In genomic region chr3:149831321-149831720, GRCh38 we compare ENCODE assay signal across 35 cellular contexts. TPM values are rescaled to one million over a fixed set of nuclear protein-coding genes. Genes with fewer than 3 reads are reported as not detected.
"Had no signal": no experiment of that assay in that cellular context is flagged by ENCODE, and none has a peak within 500 bp of the region (broad histone marks: within the 10 kb centered on the region; RNA-seq: fewer than 3 reads in every experiment).

No MANE protein-coding gene starts in this region.

- H3K4me3 ChIP-seq: adrenal gland, body of pancreas, breast epithelium had no signal

- H3K36me3 ChIP-seq: adrenal gland, brain microvascular endothelial cell, breast epithelium had no signal

- H3K27me3 ChIP-seq: adrenal gland, body of pancreas, brain microvascular endothelial cell, breast epithelium had no signal

- DNase-seq: activated B cell treated with CpG ODN at 0.5 μM for 24 hours; activated CD4-positive, alpha-beta T cell treated with anti-CD3 and anti-CD28 coated beads for 4 hours; activated CD4-positive, alpha-beta T cell treated with anti-CD3 and anti-CD28 coated beads, Interleukin-2, amount 10 ng/mL, durations not matched to agents 24 days and 14 days; activated CD4-positive, alpha-beta T cell treated with anti-CD3 and anti-CD28 coated beads, Interleukin-2, amount 50 U/mL, for 1 hour; activated CD4-positive, alpha-beta T cell treated with anti-CD3 and anti-CD28 coated beads, Interleukin-2, amount 50 U/mL, for 4 hours; activated CD4-positive, CD25-positive, alpha-beta regulatory T cell treated with anti-CD3 and anti-CD28 coated beads, Interleukin-2, amount 50 U/mL, for 72 hours; activated CD8-positive, alpha-beta memory T cell treated with anti-CD3 and anti-CD28 coated beads, Interleukin-2, amount 50 U/mL, for 4 hours; activated CD8-positive, alpha-beta T cell treated with anti-CD3 and anti-CD28 coated beads for 36 hours; activated effector memory CD4-positive, alpha-beta T cell treated with anti-CD3 and anti-CD28 coated beads, Interleukin-2, amount 50 U/mL, for 16 hours; activated gamma-delta T cell treated with Interleukin-2 at 50 U/mL for 16 hours; activated naive CD4-positive, alpha-beta T cell; activated naive CD4-positive, alpha-beta T cell treated with anti-CD3 and anti-CD28 coated beads for 36 hours; activated naive CD4-positive, alpha-beta T cell treated with anti-CD3 and anti-CD28 coated beads, Interleukin-2, amount 50 U/mL, for 16 hours; activated naive CD8-positive, alpha-beta T cell treated with anti-CD3 and anti-CD28 coated beads for 36 hours; activated T-cell treated with anti-CD3 and anti-CD28 coated beads for 4 hours; activated T-cell treated with anti-CD3 and anti-CD28 coated beads, Interleukin-2, amount 50 U/mL, for 1 hour; activated T-cell treated with anti-CD3 and anti-CD28 coated beads, Interleukin-2, amount 50 U/mL, for 4 hours; activated T-cell treated with anti-CD3 and anti-CD28 coated beads, Interleukin-2, amount 50 U/mL, for 72 hours; adrenal gland; amniotic stem cell; aorta; body of pancreas; brain microvascular endothelial cell; central memory CD4-positive, alpha-beta T cell; T-helper 1 cell; T-helper 9 cell had no signal

- H3K4me1 ChIP-seq: body of pancreas, breast epithelium had no signal

- ATAC-seq: activated CD8-positive, alpha-beta T cell treated with anti-CD3 and anti-CD28 coated beads for 36 hours; activated naive CD4-positive, alpha-beta T cell treated with anti-CD3 and anti-CD28 coated beads, Interleukin-2, amount 50 U/mL, for 72 hours; activated T-cell treated with anti-CD3 and anti-CD28 coated beads, Interleukin-2, amount 50 U/mL, for 4 hours; activated T-cell treated with anti-CD3 and anti-CD28 coated beads, Interleukin-2, amount 50 U/mL, for 72 hours; activated T-helper 17 cell treated with anti-CD3 and anti-CD28 coated beads, Interleukin-2, amount 50 U/mL, for 72 hours; body of pancreas had no signal

- H3K27ac ChIP-seq: adrenal gland, body of pancreas, brain microvascular endothelial cell, breast epithelium, VCaP had no signal

RNA-seq across cellular contexts. Expression of gene ANKUB1, which starts 39.0 kb away (rescaled TPM):
- total RNA-seq: activated B cell treated with CpG ODN at 0.5 μM for 24 hours; activated CD4-positive, alpha-beta memory T cell treated with anti-CD3 and anti-CD28 coated beads for 36 hours; activated CD4-positive, alpha-beta T cell treated with anti-CD3 and anti-CD28 coated beads, Interleukin-2, amount 10 ng/mL, durations not matched to agents 24 days and 14 days; activated CD8-positive, alpha-beta memory T cell treated with anti-CD3 and anti-CD28 coated beads for 36 hours; activated CD8-positive, alpha-beta T cell treated with anti-CD3 and anti-CD28 coated beads for 36 hours; activated naive CD4-positive, alpha-beta T cell treated with anti-CD3 and anti-CD28 coated beads for 36 hours; activated naive CD4-positive, alpha-beta T cell treated with anti-CD3 and anti-CD28 coated beads, Interleukin-2, amount 50 U/mL, for 72 hours; activated naive CD8-positive, alpha-beta T cell treated with anti-CD3 and anti-CD28 coated beads for 36 hours; activated T-cell treated with anti-CD3 and anti-CD28 coated beads, Interleukin-2, amount 50 U/mL, for 4 hours; activated T-cell treated with anti-CD3 and anti-CD28 coated beads, Interleukin-2, amount 50 U/mL, for 72 hours; activated T-helper 1 cell treated with anti-CD3 and anti-CD28 coated beads, Interleukin-12 subunit alpha, Interleukin-12 subunit beta, Interleukin-2, Interleukin-4 antibody, amounts not matched to agents 30 ng/mL and 10 ng/mL and 1 ng/mL, durations not matched to agents 14 hours and 24 hours and 36 hours; activated T-helper 17 cell treated with anti-CD3 and anti-CD28 coated beads, Interleukin-2, amount 50 U/mL, for 72 hours; adrenal gland; aorta; astrocyte; body of pancreas; breast epithelium; cardiac septum had no signal
